In genomic region chr17:143785-144281, GRCh38 we compare ENCODE assay signal across 8 cellular contexts. TPM values are rescaled to one million over a fixed set of nuclear protein-coding genes. Genes with fewer than 3 reads are reported as not detected.
DNase-seq lines count a peak whose midpoint lies in the region; ATAC-seq and TF ChIP-seq lines count a peak whose summit lies in the region.

No MANE protein-coding gene starts in this region.

- H3K36me3 ChIP-seq in WERI-Rb-1, result peaks cover 23% of the 10 kb centered on the region
- H3K36me3 ChIP-seq in brain microvascular endothelial cell (replicated peaks), result no peaks in the 10 kb centered on the region

- ATAC-seq in GM18867 (IDR thresholded peaks at IDR 0.05; ENCODE audit: unreplicated experiment), result peak; percentile 76
- ATAC-seq in HG03460 (IDR thresholded peaks at IDR 0.05; ENCODE audit: unreplicated experiment), result no peak

- in situ Hi-C loops in brain microvascular endothelial cell (cut with HindIII; ENCODE audit: low pct_ligation_motif_present, low sequenced_read_pairs), result no loop called here

- H3K4me3 ChIP-seq in AG04450 (ENCODE audit: low read depth, low read length) (no peak overlapping the region), WERI-Rb-1 (ENCODE audit: low read depth, low read length) (no peak overlapping the region), brain microvascular endothelial cell (ENCODE audit: low read depth, low read length) (no peak overlapping the region)

- no peaks in the 10 kb centered on the region for H3K9me3 ChIP-seq in AG04450 (ENCODE audit: control insufficient read depth, insufficient read depth, low read length)
- no peaks in the 10 kb centered on the region for H3K9me3 ChIP-seq in WERI-Rb-1 (ENCODE audit: severe bottlenecking)

- H3K27ac ChIP-seq in AG04450 (ENCODE audit: low read depth, low read length) (no peak overlapping the region), WERI-Rb-1 (no peak overlapping the region), brain microvascular endothelial cell (no peak overlapping the region)

- DNase-seq in AG04450 (ENCODE audit: low read depth, low spot score), result peak; percentile 15
- peak; percentile 64 for DNase-seq in NCI-H146 (lab: John Stamatoyannopoulos, UW)
- DNase-seq in WERI-Rb-1, result peak; percentile 88
- peak; percentile 40 for DNase-seq in brain microvascular endothelial cell
- DNase-seq in inferior parietal cortex (ENCODE audit: extremely low spot score), result peak; percentile 69
- peak; percentile 86 for DNase-seq in stimulated activated CD4-positive, alpha-beta T cell treated with anti-CD3 and anti-CD28 coated beads, Interleukin-12 subunit alpha, Interleukin-12 subunit beta, amount 100 ng/mL, for 4 hours

- POLR2A ChIA-PET in AG04450 (lab: Yijun Ruan, JAX), result no interaction called here

- TF ChIP-seq CTCF in AG04450 (IDR thresholded peaks at IDR 0.05; ENCODE audit: low read depth, low read length), result peak; percentile 67
- TF ChIP-seq CTCF in WERI-Rb-1 (IDR thresholded peaks at IDR 0.05; ENCODE audit: low read depth, low read length), result peak; percentile 85
- TF ChIP-seq CTCF in brain microvascular endothelial cell (IDR thresholded peaks at IDR 0.05; ENCODE audit: low read depth, low read length, missing control alignments), result peak; percentile 60

- H3K27me3 ChIP-seq in AG04450 (ENCODE audit: control insufficient read depth, insufficient read depth, low read length) (peaks cover 5% of the 10 kb centered on the region), WERI-Rb-1 (ENCODE audit: insufficient read depth, low read depth, severe bottlenecking) (peaks cover 4% of the 10 kb centered on the region), brain microvascular endothelial cell (replicated peaks) (no peaks in the 10 kb centered on the region)

- CTCF ChIA-PET in AG04450 (lab: Charles Lee), result interaction anchor here (0.6 to 2.0 kb wide), 4 partner anchors 243 to 562 kb away, joined by 3 to 8 read pairs (median 4); no protein-coding TSS in a partner anchor

RNA-seq across cellular contexts. Expression of gene SCGB1C2, which starts 6.5 kb away (rescaled TPM):
- polyA plus RNA-seq in AG04450 (2011; rRNA removed), result not detected in 2 replicates
- polyA minus RNA-seq in AG04450 (2011; rRNA and poly(A)+ RNA removed), result not detected in 2 replicates

RNA-seq across cellular contexts. Expression of gene DOC2B, which starts 37.6 kb away (rescaled TPM):
- not detected in 2 replicates for polyA plus RNA-seq in AG04450 (2011; rRNA removed)
- polyA minus RNA-seq in AG04450 (2011; rRNA and poly(A)+ RNA removed), result not detected in 2 replicates

Comparison
In these comparisons a context has a peak if more than half of its experiments do, and no peak if none do; other contexts are left out.
1. DNase-seq: peak in every context shown above with its lines; median percentile 88 in WERI-Rb-1; 86 in stimulated activated CD4-positive, alpha-beta T cell treated with anti-CD3 and anti-CD28 coated beads, Interleukin-12 subunit alpha, Interleukin-12 subunit beta, amount 100 ng/mL, for 4 hours; 69 in inferior parietal cortex; 64 in NCI-H146; 40 in brain microvascular endothelial cell; 15 in AG04450.